ENCODE assay signal across 22 cellular contexts in genomic region chr11:85767277-85767676, GRCh38. TPM values are rescaled to one million over a fixed set of nuclear protein-coding genes. Genes with fewer than 3 reads are reported as not detected.
DNase-seq lines count a peak whose midpoint lies in the region; ATAC-seq, FAIRE-seq and TF ChIP-seq lines count a peak whose summit lies in the region.
"Had no signal": no experiment of that assay in that cellular context is flagged by ENCODE, and none has a peak within 500 bp of the region (broad histone marks: within the 10 kb centered on the region; RNA-seq: fewer than 3 reads in every experiment).

No MANE protein-coding gene starts in this region.

- peaks cover 61% of the 10 kb centered on the region for H3K4me1 Mint-ChIP-seq in stimulated activated naive CD8-positive, alpha-beta T cell treated with anti-CD3 and anti-CD28 coated beads, Interleukin-15, Interleukin-2, amounts not matched to agents 100 ng/mL and 50 ng/mL, for 24 hours (ENCODE audit: low read depth)
- peaks cover 31% of the 10 kb centered on the region for H3K4me1 Mint-ChIP-seq in nephron progenitor cell
- peaks cover 7 to 47% (median 20%) of the 10 kb centered on the region in 4 donors for H3K4me1 Mint-ChIP-seq in naive thymus-derived CD8-positive, alpha-beta T cell

- H3K4me2 ChIP-seq in Karpas-422 (ENCODE audit: low read depth, low read length, poor library complexity, severe bottlenecking), result no peak overlapping the region
- H3K4me2 ChIP-seq: PC-9 had no signal

- no peak for TF ChIP-seq POLR2A in lower leg skin (IDR thresholded peaks at IDR 0.05)

- peak overlapping the region; percentile 3 for H3K27ac Mint-ChIP-seq in stimulated activated naive CD8-positive, alpha-beta T cell treated with anti-CD3 and anti-CD28 coated beads, Interleukin-15, Interleukin-2, amounts not matched to agents 100 ng/mL and 50 ng/mL, for 24 hours
- peak overlapping the region; percentile 88 for H3K27ac Mint-ChIP-seq in nephron progenitor cell
- no peak overlapping the region for H3K27ac Mint-ChIP-seq in naive thymus-derived CD8-positive, alpha-beta T cell

- H3K36me3 ChIP-seq in kidney (ENCODE audit: control insufficient read depth in 1 of 2, insufficient read depth in 2 of 2, low read length in 2 of 2), result no peaks in the 10 kb centered on the region
- no peaks in the 10 kb centered on the region for H3K36me3 ChIP-seq in Karpas-422 (ENCODE audit: insufficient read depth, low read length)

- H3K4me3 ChIP-seq in kidney (ENCODE audit: low read length in 2 of 2) (peak overlapping the region; percentile 26 to 33), lower leg skin (ENCODE audit: low read depth, poor library complexity, severe bottlenecking) (no peak overlapping the region), Karpas-422 (ENCODE audit: low read length) (no peak overlapping the region)
- H3K4me3 ChIP-seq: PC-9 had no signal

- H3K27me3 ChIP-seq in Karpas-422 (ENCODE audit: low read length), result no peaks in the 10 kb centered on the region

- H3K9me3 Mint-ChIP-seq in stimulated activated naive CD8-positive, alpha-beta T cell treated with anti-CD3 and anti-CD28 coated beads, Interleukin-15, Interleukin-2, amounts not matched to agents 100 ng/mL and 50 ng/mL, for 24 hours, result no peaks in the 10 kb centered on the region
- peaks cover 20% of the 10 kb centered on the region for H3K9me3 Mint-ChIP-seq in nephron progenitor cell
- H3K9me3 Mint-ChIP-seq in naive thymus-derived CD8-positive, alpha-beta T cell, result peaks cover 0 to 11% (median 0%) of the 10 kb centered on the region in 9 donors

- no peak for FAIRE-seq in kidney (lab: Jason Lieb, UNC)

- H3K9ac ChIP-seq in kidney (ENCODE audit: low read length in 2 of 2) (no peak overlapping the region), Karpas-422 (ENCODE audit: low read length) (no peak overlapping the region)

- H2AFZ ChIP-seq in Karpas-422 (ENCODE audit: low read length), result no peak overlapping the region
- H2AFZ ChIP-seq: PC-9 had no signal

- POLR2A ChIA-PET in naive thymus-derived CD8-positive, alpha-beta T cell (lab: Charles Lee), result no interaction called here

- H4K20me1 ChIP-seq in Karpas-422 (ENCODE audit: insufficient read depth, low read depth, low read length), result no peaks in the 10 kb centered on the region

- no peaks in the 10 kb centered on the region for H3K9me2 ChIP-seq in Karpas-422 (replicated peaks; ENCODE audit: insufficient read depth, low read length)

- H3K4me3 Mint-ChIP-seq in stimulated activated naive CD8-positive, alpha-beta T cell treated with anti-CD3 and anti-CD28 coated beads, Interleukin-15, Interleukin-2, amounts not matched to agents 100 ng/mL and 50 ng/mL, for 24 hours, result no peak overlapping the region
- H3K4me3 Mint-ChIP-seq in nephron progenitor cell, result peak overlapping the region; percentile 32
- no peak overlapping the region for H3K4me3 Mint-ChIP-seq in naive thymus-derived CD8-positive, alpha-beta T cell

- H3K36me3 Mint-ChIP-seq in stimulated activated naive CD8-positive, alpha-beta T cell treated with anti-CD3 and anti-CD28 coated beads, Interleukin-15, Interleukin-2, amounts not matched to agents 100 ng/mL and 50 ng/mL, for 24 hours (ENCODE audit: low read depth), result peaks cover 6% of the 10 kb centered on the region
- H3K36me3 Mint-ChIP-seq in nephron progenitor cell (ENCODE audit: low read depth), result peaks cover 15% of the 10 kb centered on the region
- H3K36me3 Mint-ChIP-seq in naive thymus-derived CD8-positive, alpha-beta T cell, result peaks cover 0 to 7% (median 5%) of the 10 kb centered on the region in 3 donors

- intact Hi-C loops in kidney (cut with DNase I) (no loop called here), lower leg skin (cut with DNase I; ENCODE audit: low total_unique reads) (no loop called here)

- no peaks in the 10 kb centered on the region for H3K27me3 Mint-ChIP-seq in stimulated activated naive CD8-positive, alpha-beta T cell treated with anti-CD3 and anti-CD28 coated beads, Interleukin-15, Interleukin-2, amounts not matched to agents 100 ng/mL and 50 ng/mL, for 24 hours
- H3K27me3 Mint-ChIP-seq in nephron progenitor cell (ENCODE audit: low read depth, poor library complexity), result peaks cover 6% of the 10 kb centered on the region
- no peaks in the 10 kb centered on the region for H3K27me3 Mint-ChIP-seq in naive thymus-derived CD8-positive, alpha-beta T cell

- H3K27ac ChIP-seq in kidney (ENCODE audit: low read depth in 2 of 2, low read length in 2 of 2), result peak overlapping the region; percentile 43 to 75
- H3K27ac ChIP-seq in Karpas-422 (ENCODE audit: low read length), result no peak overlapping the region
- H3K27ac ChIP-seq: PC-9, RWPE1 had no signal

- WGBS in lower leg skin, 2 donors, result 64 to 72% methylated on average over 1 of the region's 1 CpG

- no peak for ATAC-seq in stimulated activated naive CD8-positive, alpha-beta T cell treated with anti-CD3 and anti-CD28 coated beads, Interleukin-15, Interleukin-2, amounts not matched to agents 100 U/mL and 50 U/mL, for 24 hours
- ATAC-seq in naive thymus-derived CD8-positive, alpha-beta T cell, result no peak

- H3K9me3 ChIP-seq in kidney (ENCODE audit: control insufficient read depth in 1 of 2, low read length in 2 of 2) (peaks cover 0 to 6% of the 10 kb centered on the region in 2 donors), Karpas-422 (ENCODE audit: low read length) (no peaks in the 10 kb centered on the region)

- no peaks in the 10 kb centered on the region for H3K79me2 ChIP-seq in Karpas-422 (ENCODE audit: low read length)

- DNase-seq in stimulated activated naive CD8-positive, alpha-beta T cell treated with anti-CD3 and anti-CD28 coated beads, Interleukin-15, Interleukin-2, amounts not matched to agents 100 U/mL and 50 U/mL, for 24 hours, result no peak
- no peak for DNase-seq in kidney
- no peak for DNase-seq in nephron progenitor cell
- DNase-seq in naive thymus-derived CD8-positive, alpha-beta T cell, result no peak
- DNase-seq in lower leg skin (ENCODE audit: low spot score in 2 of 2), result no peak
- DNase-seq in Karpas-422, result no peak
- DNase-seq: 8988T; DMS53; H7; Kasumi-1; MV-4-11; NCI-H1105; NCI-H1436 treated with DMSO at 0.1 percent for 48 hours; NCI-H187 treated with DMSO at 0.1 percent for 48 hours; NCI-H2171 treated with DMSO at 0.1 percent for 48 hours; NCI-H524 treated with DMSO at 0.1 percent for 48 hours; NCI-H774; NK-92 treated with Interleukin-12 subunit alpha and Interleukin-12 subunit beta, amount 100 ng/mL, for 24 hours; PC-9; SHP77 had no signal

- H3K4me1 ChIP-seq in kidney (ENCODE audit: control insufficient read depth in 1 of 2, insufficient read depth in 1 of 2, low read depth in 1 of 2, low read length in 2 of 2) (peaks cover 14 to 16% of the 10 kb centered on the region in 2 donors), Karpas-422 (ENCODE audit: low read length) (no peaks in the 10 kb centered on the region)

- TF ChIP-seq CTCF in kidney (IDR thresholded peaks at IDR 0.05; ENCODE audit: borderline replicate concordance, extremely low read depth, insufficient read depth) (no peak), nephron progenitor cell (IDR thresholded peaks at IDR 0.05) (no peak), lower leg skin (IDR thresholded peaks at IDR 0.05) (no peak)

RNA-seq across cellular contexts. Expression of gene SYTL2, which starts 43.7 kb away (rescaled TPM):
- total RNA-seq in kidney, result 187 TPM
- 19.8 TPM for polyA plus RNA-seq in kidney (ENCODE audit: insufficient read depth, low read depth, low replicate concordance)
- 10 to 100 TPM; 26.0 to 32.7 TPM for total RNA-seq in naive thymus-derived CD8-positive, alpha-beta T cell
- polyA plus RNA-seq in naive thymus-derived CD8-positive, alpha-beta T cell, result 10 to 100 TPM; 11.8 to 27.9 (median 18.0) TPM
- total RNA-seq in lower leg skin, result 10 to 100 TPM in 2 of 4 donors, 1 to 10 TPM in 2; 4.2 to 13.2 (median 8.9) TPM
- total RNA-seq in Karpas-422 (2014; rRNA removed; shearing (Covaris generic); ENCODE audit: low replicate concordance), result 0.69 and 0.75 TPM in 2 replicates

Comparison
In these comparisons a context has a peak if more than half of its experiments do, and no peak if none do; other contexts are left out.
1. H3K27ac Mint-ChIP-seq: peak in stimulated activated naive CD8-positive, alpha-beta T cell treated with anti-CD3 and anti-CD28 coated beads, Interleukin-15, Interleukin-2, amounts not matched to agents 100 ng/mL and 50 ng/mL, for 24 hours (single experiment) and nephron progenitor cell (single experiment); none in naive thymus-derived CD8-positive, alpha-beta T cell (0 of 10).
2. H3K4me3 ChIP-seq: peak in kidney (2 of 2); none in lower leg skin (single experiment) and Karpas-422 (single experiment).